14 cellular contexts compared by ENCODE assay signal in genomic region chr10:1241973-1242935, GRCh38.
DNase-seq lines count a peak whose midpoint lies in the region; ATAC-seq and TF ChIP-seq lines count a peak whose summit lies in the region.
"Had no signal": no experiment of that assay in that cellular context is flagged by ENCODE, and none has a peak within 500 bp of the region (broad histone marks: within the 10 kb centered on the region; RNA-seq: fewer than 3 reads in every experiment).

No MANE protein-coding gene starts in this region.

- no peaks in the 10 kb centered on the region for H3K79me2 ChIP-seq in PC-9 (ENCODE audit: low read depth)

- TF ChIP-seq CTCF in PC-9 (conservative IDR thresholded peaks at IDR 0.05): no peak

- H3K4me1 ChIP-seq in neuronal stem cell (ENCODE audit: control insufficient read depth in 2 of 2, insufficient read depth in 1 of 2, low read depth in 1 of 2, low read length in 2 of 2): no peaks in the 10 kb centered on the region
- no peaks in the 10 kb centered on the region for H3K4me1 ChIP-seq in PC-9 (replicated peaks; ENCODE audit: insufficient read depth)

- no peak overlapping the region for H2BK5ac ChIP-seq in neuronal stem cell (ENCODE audit: low read length)

- H4K20me1 ChIP-seq in PC-9 (ENCODE audit: insufficient read depth): no peaks in the 10 kb centered on the region

- no peak overlapping the region for H4K91ac ChIP-seq in neuronal stem cell (ENCODE audit: low read depth, low read length, poor library complexity)

- H3K4me2 ChIP-seq in neuronal stem cell (ENCODE audit: insufficient read depth, low read length, poor library complexity, severe bottlenecking) (no peak overlapping the region), PC-9 (no peak overlapping the region)
- H3K4me2 ChIP-seq: SK-N-SH had no signal

- H3K36me3 ChIP-seq in neuronal stem cell (replicated peaks in 1 of 2; ENCODE audit: control insufficient read depth in 2 of 2, insufficient read depth in 2 of 2, low read length in 2 of 2) (no peaks in the 10 kb centered on the region), PC-9 (ENCODE audit: low read depth) (no peaks in the 10 kb centered on the region)

- no peaks in the 10 kb centered on the region for H3K9me3 ChIP-seq in neuronal stem cell (replicated peaks in 1 of 2; ENCODE audit: control insufficient read depth in 2 of 2, insufficient read depth in 1 of 2, low read depth in 1 of 2, low read length in 2 of 2)
- H3K9me3 ChIP-seq in PC-9 (ENCODE audit: insufficient read depth, low read depth): no peaks in the 10 kb centered on the region
- H3K9me3 ChIP-seq: SK-N-SH had no signal

- no peak overlapping the region for H3K27ac Mint-ChIP-seq in stimulated activated naive CD8-positive, alpha-beta T cell treated with anti-CD3 and anti-CD28 coated beads, Interleukin-15, amount 100 ng/mL, for 72 hours

- H3K18ac ChIP-seq in neuronal stem cell (ENCODE audit: low read length): peak overlapping the region; percentile 87

- H2BK15ac ChIP-seq in neuronal stem cell (ENCODE audit: low read length): peak overlapping the region; percentile 49

- H3K9me2 ChIP-seq in PC-9 (ENCODE audit: insufficient read depth): no peaks in the 10 kb centered on the region
- H3K9me2 ChIP-seq: SK-N-SH had no signal

- no peak for DNase-seq in stimulated activated naive CD8-positive, alpha-beta T cell treated with anti-CD3 and anti-CD28 coated beads, Interleukin-15, amount 100 ng/mL, for 72 hours
- DNase-seq in stimulated activated naive CD8-positive, alpha-beta T cell treated with anti-CD3 and anti-CD28 coated beads, Interleukin-15, Interleukin-2, amounts not matched to agents 100 U/mL and 50 U/mL, for 24 hours: no peak
- DNase-seq in islet precursor cell (peak; percentile 50), neuronal stem cell (ENCODE audit: low spot score) (no peak), PC-9 (no peak), cerebellum (ENCODE audit: low spot score) (no peak), GM19240 (ENCODE audit: insufficient read length, low spot score) (no peak)
- DNase-seq: 8988T, C1 segment of cervical spinal cord, NCI-H345, PC-3, SK-N-SH had no signal

- H3K9ac ChIP-seq in neuronal stem cell (ENCODE audit: low read depth, low read length, poor library complexity): no peak overlapping the region
- H3K9ac ChIP-seq: SK-N-SH had no signal

- H3K4me1 Mint-ChIP-seq in stimulated activated naive CD8-positive, alpha-beta T cell treated with anti-CD3 and anti-CD28 coated beads, Interleukin-15, amount 100 ng/mL, for 72 hours: peaks cover 12% of the 10 kb centered on the region

- H3K14ac ChIP-seq in neuronal stem cell (ENCODE audit: low read length): peak overlapping the region; percentile 21

- no peak overlapping the region for H3K4ac ChIP-seq in neuronal stem cell (ENCODE audit: low read length)

- no peaks in the 10 kb centered on the region for H3F3A ChIP-seq in PC-9 (ENCODE audit: insufficient read depth, low read depth)

- no peak overlapping the region for H2BK120ac ChIP-seq in neuronal stem cell (ENCODE audit: low read depth, low read length)

- WGBS in neuronal stem cell (ENCODE audit: extremely low coverage in 2 of 2, insufficient read length in 2 of 2, insufficient replicate concordance in 1 of 2), 2 donors: no CpG with 5 or more reads among the region's 34 CpGs

- no peak overlapping the region for H3K4me3 Mint-ChIP-seq in stimulated activated naive CD8-positive, alpha-beta T cell treated with anti-CD3 and anti-CD28 coated beads, Interleukin-15, amount 100 ng/mL, for 72 hours

- H3K27me3 Mint-ChIP-seq in stimulated activated naive CD8-positive, alpha-beta T cell treated with anti-CD3 and anti-CD28 coated beads, Interleukin-15, amount 100 ng/mL, for 72 hours: peaks cover 55% of the 10 kb centered on the region

- H2BK12ac ChIP-seq in neuronal stem cell (ENCODE audit: low read length): peak overlapping the region; percentile 41

- no peak overlapping the region for H4K8ac ChIP-seq in neuronal stem cell (ENCODE audit: low read depth, low read length)

- H3K27me3 ChIP-seq in neuronal stem cell (ENCODE audit: control insufficient read depth in 3 of 3, insufficient read depth in 3 of 3, low read depth in 1 of 3, low read length in 3 of 3): peaks cover 0 to 39% (median 6%) of the 10 kb centered on the region in 3 experiments
- peaks cover 46% of the 10 kb centered on the region for H3K27me3 ChIP-seq in PC-9 (ENCODE audit: insufficient read depth, low read depth)

- intact Hi-C loops in PC-9 (cut with micrococcal nuclease; ENCODE audit: unreplicated experiment): no loop called here

- no TSS peak for BruUV-seq in PC-9 (replicated peaks; lab: Mats Ljungman, UMichigan)

- CTCF ChIA-PET in PC-9 (lab: Charles Lee): no interaction called here

- H3K4me3 ChIP-seq in neuronal stem cell (ENCODE audit: low read length in 2 of 2): no peak overlapping the region
- H3K4me3 ChIP-seq in PC-9: no peak overlapping the region

- H3K27ac ChIP-seq in neuronal stem cell (replicated peaks; ENCODE audit: low read length) (no peak overlapping the region), PC-9 (no peak overlapping the region)

- peak; percentile 21 for ATAC-seq in stimulated activated naive CD8-positive, alpha-beta T cell treated with anti-CD3 and anti-CD28 coated beads, Interleukin-15, amount 100 ng/mL, for 72 hours
- ATAC-seq in stimulated activated naive CD8-positive, alpha-beta T cell treated with anti-CD3 and anti-CD28 coated beads, Interleukin-15, Interleukin-2, amounts not matched to agents 100 U/mL and 50 U/mL, for 24 hours: no peak
- ATAC-seq in esophagus mucosa: no peak
- ATAC-seq: PC-3, Right ventricle myocardium inferior had no signal

- POLR2A ChIA-PET in PC-9 (lab: Charles Lee; ENCODE audit: unreplicated experiment): no interaction called here

- H3K79me1 ChIP-seq in neuronal stem cell (ENCODE audit: low read depth, low read length): no peaks in the 10 kb centered on the region

- peak overlapping the region; percentile 43 for H3K23ac ChIP-seq in neuronal stem cell (ENCODE audit: low read depth, low read length, poor library complexity)

- H2AK5ac ChIP-seq in neuronal stem cell (ENCODE audit: low read depth, low read length): peak overlapping the region; percentile 70

- peaks cover 0 to 8% of the 10 kb centered on the region in 2 donors for H3K9me3 Mint-ChIP-seq in stimulated activated naive CD8-positive, alpha-beta T cell treated with anti-CD3 and anti-CD28 coated beads, Interleukin-15, amount 100 ng/mL, for 72 hours

- H2AFZ ChIP-seq in neuronal stem cell (ENCODE audit: low read length): no peak overlapping the region
- no peak overlapping the region for H2AFZ ChIP-seq in PC-9
